7 cellular contexts compared by ENCODE assay signal in genomic region chr5:111530298-111530740, GRCh38. TPM values are rescaled to one million over a fixed set of nuclear protein-coding genes. Genes with fewer than 3 reads are reported as not detected.
DNase-seq lines count a peak whose midpoint lies in the region; ATAC-seq and TF ChIP-seq lines count a peak whose summit lies in the region.

No MANE protein-coding gene starts in this region.

- CTCF ChIA-PET in T-cell (lab: Charles Lee): interaction anchor here (0.5 to 2.0 kb wide), 4 partner anchors 17 to 41 kb away, joined by 3 to 22 read pairs (median 4); no protein-coding TSS in a partner anchor

- H3K27me3 Mint-ChIP-seq in T-cell: no peaks in the 10 kb centered on the region
- no peaks in the 10 kb centered on the region for H3K27me3 Mint-ChIP-seq in activated naive CD8-positive, alpha-beta T cell treated with anti-CD3 and anti-CD28 coated beads, Interleukin-2, amount 10 ng/mL, durations not matched to agents 7 days and 5 days

- TF ChIP-seq POLR2A in GM19099 (IDR thresholded peaks at IDR 0.05; ENCODE audit: extremely low read depth, insufficient read length, low read depth): peak; percentile 44

- POLR2A ChIA-PET in T-cell (lab: Charles Lee): interaction anchor here (0.5 to 1.0 kb wide), 3 partner anchors 11 to 307 kb away, joined by 3 to 4 read pairs (median 4); no protein-coding TSS in a partner anchor
- POLR2A ChIA-PET in activated naive CD8-positive, alpha-beta T cell treated with anti-CD3 and anti-CD28 coated beads, Interleukin-2, amount 10 ng/mL, durations not matched to agents 7 days and 5 days (lab: Charles Lee): interaction anchor here (2.6 kb wide), 1 partner anchor 227 kb away, joined by 10 read pairs; the partner anchor contains the start of gene NREP

- peaks cover 0 to 14% (median 0%) of the 10 kb centered on the region in 3 donors for H3K9me3 Mint-ChIP-seq in T-cell
- H3K9me3 Mint-ChIP-seq in activated naive CD8-positive, alpha-beta T cell treated with anti-CD3 and anti-CD28 coated beads, Interleukin-2, amount 10 ng/mL, durations not matched to agents 7 days and 5 days: peaks cover 1% of the 10 kb centered on the region

- ATAC-seq in HG03280 (IDR thresholded peaks at IDR 0.05; ENCODE audit: unreplicated experiment) (peak; percentile 75), T-cell (replicated peaks in 1 of 4) (peak; percentile 99 to 100 (median 100))
- ATAC-seq in activated naive CD8-positive, alpha-beta T cell treated with anti-CD3 and anti-CD28 coated beads, Interleukin-2, amount 10 ng/mL, durations not matched to agents 7 days and 5 days (ENCODE audit: low read depth): peak; percentile 100

- H3K4me1 Mint-ChIP-seq in T-cell: peaks cover 18 to 22% (median 20%) of the 10 kb centered on the region in 3 donors
- peaks cover 16% of the 10 kb centered on the region for H3K4me1 Mint-ChIP-seq in activated naive CD8-positive, alpha-beta T cell treated with anti-CD3 and anti-CD28 coated beads, Interleukin-2, amount 10 ng/mL, durations not matched to agents 7 days and 5 days

- peak overlapping the region; percentile 79 for H3K27ac Mint-ChIP-seq in T-cell
- peak overlapping the region; percentile 82 for H3K27ac Mint-ChIP-seq in activated naive CD8-positive, alpha-beta T cell treated with anti-CD3 and anti-CD28 coated beads, Interleukin-2, amount 10 ng/mL, durations not matched to agents 7 days and 5 days

- peaks cover 7% of the 10 kb centered on the region for H3K36me3 Mint-ChIP-seq in T-cell
- peaks cover 3% of the 10 kb centered on the region for H3K36me3 Mint-ChIP-seq in activated naive CD8-positive, alpha-beta T cell treated with anti-CD3 and anti-CD28 coated beads, Interleukin-2, amount 10 ng/mL, durations not matched to agents 7 days and 5 days

- peak; percentile 48 to 91 (median 84) for DNase-seq in T-cell
- peak; percentile 70 for DNase-seq in activated naive CD8-positive, alpha-beta T cell treated with anti-CD3 and anti-CD28 coated beads, Interleukin-2, amount 10 ng/mL, durations not matched to agents 7 days and 5 days
- peak; percentile 61 for DNase-seq in left kidney (ENCODE audit: low read depth, low spot score)
- DNase-seq in stimulated activated CD8-positive, alpha-beta memory T cell treated with anti-CD3 and anti-CD28 coated beads, Interleukin-12 subunit alpha, Interleukin-12 subunit beta, amount 100 ng/mL, for 24 hours (ENCODE audit: extremely low read depth): peak; percentile 44
- DNase-seq in ecto neural progenitor cell (ENCODE audit: low spot score): no peak

- peak overlapping the region; percentile 60 to 63 (median 63) for H3K4me3 Mint-ChIP-seq in T-cell
- peak overlapping the region; percentile 60 for H3K4me3 Mint-ChIP-seq in activated naive CD8-positive, alpha-beta T cell treated with anti-CD3 and anti-CD28 coated beads, Interleukin-2, amount 10 ng/mL, durations not matched to agents 7 days and 5 days

RNA-seq across cellular contexts. Expression of gene STARD4, which starts 18.0 kb away (rescaled TPM):
- total RNA-seq in T-cell: 10 to 100 TPM; 10.2 to 16.5 (median 12.0) TPM
- 10 to 100 TPM; 47.0 to 47.1 TPM for total RNA-seq in activated naive CD8-positive, alpha-beta T cell treated with anti-CD3 and anti-CD28 coated beads, Interleukin-2, amount 10 ng/mL, durations not matched to agents 7 days and 5 days
